1 cellular context compared by ENCODE assay signal in the genomic region with DNA sequence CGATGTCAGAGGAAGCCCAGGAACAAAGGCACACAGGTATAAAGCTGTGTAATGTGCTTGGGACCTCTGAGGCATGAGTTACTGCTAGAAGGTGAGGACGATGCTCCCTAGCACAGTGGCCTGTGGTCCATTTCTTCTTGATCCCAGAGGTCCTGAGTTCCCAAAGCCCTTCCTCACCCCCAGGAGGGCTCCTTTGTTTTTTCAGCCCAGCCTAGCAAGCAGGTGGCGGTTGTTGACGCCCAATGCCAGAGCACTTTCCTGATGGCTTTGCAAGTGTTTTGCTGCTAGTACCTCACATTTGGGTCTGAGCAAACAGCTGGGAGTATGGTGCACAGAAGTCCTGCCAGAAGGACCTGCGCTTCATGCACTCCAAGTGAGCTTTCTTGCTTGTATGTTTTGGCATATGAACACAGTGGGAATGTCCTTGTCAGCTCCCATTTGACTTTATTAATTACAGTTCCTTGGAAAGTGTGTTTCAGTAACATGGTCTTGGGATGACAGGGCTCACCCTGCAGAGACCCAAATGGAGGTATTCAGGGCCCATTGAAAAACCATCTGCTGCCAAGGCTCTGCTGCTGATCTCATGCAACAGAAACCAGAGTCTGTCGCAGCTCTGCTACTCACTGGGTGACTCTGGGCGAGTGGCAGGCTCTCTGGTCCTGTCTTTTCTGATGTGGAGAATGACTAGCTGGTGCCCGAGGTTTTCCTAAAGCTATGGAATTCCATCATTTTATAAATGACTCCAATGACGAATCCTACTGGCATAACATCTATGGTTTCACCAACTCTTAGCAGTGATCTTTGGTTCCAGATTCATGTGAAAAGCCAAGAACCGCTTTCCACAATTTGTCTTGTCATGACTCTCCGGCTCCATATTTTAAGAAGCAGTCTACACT.
TF ChIP-seq lines count a peak whose summit lies in the region.

No MANE protein-coding gene starts in this region.

TF ChIP-seq in IMR-90, 13 proteins besides CTCF, POLR2A, EP300 and RAD21:
- TF ChIP-seq MXI1 (IDR thresholded peaks at IDR 0.05; ENCODE audit: borderline replicate concordance, low read depth, low read length) (no peak), CEBPB (IDR thresholded peaks at IDR 0.05; ENCODE audit: low read depth, low read length) (no peak), MAZ (IDR thresholded peaks at IDR 0.05; ENCODE audit: borderline replicate concordance, low read depth, low read length) (no peak), CHD1 (IDR thresholded peaks at IDR 0.05; ENCODE audit: low read depth, low read length) (no peak), BHLHE40 (IDR thresholded peaks at IDR 0.05; ENCODE audit: low read depth, low read length) (no peak), RFX5 (IDR thresholded peaks at IDR 0.05; ENCODE audit: low read depth, low read length) (no peak), FOS (IDR thresholded peaks at IDR 0.05; ENCODE audit: low read depth, low read length) (no peak), RCOR1 (IDR thresholded peaks at IDR 0.05; ENCODE audit: insufficient replicate concordance, low read length) (no peak), SMC3 (IDR thresholded peaks at IDR 0.05; ENCODE audit: low read depth, low read length) (no peak), NFE2L2 (IDR thresholded peaks at IDR 0.05; ENCODE audit: low read depth, low read length) (no peak), MAFK (IDR thresholded peaks at IDR 0.05; ENCODE audit: low read depth, low read length) (no peak)
- TF ChIP-seq, protein P1, sequence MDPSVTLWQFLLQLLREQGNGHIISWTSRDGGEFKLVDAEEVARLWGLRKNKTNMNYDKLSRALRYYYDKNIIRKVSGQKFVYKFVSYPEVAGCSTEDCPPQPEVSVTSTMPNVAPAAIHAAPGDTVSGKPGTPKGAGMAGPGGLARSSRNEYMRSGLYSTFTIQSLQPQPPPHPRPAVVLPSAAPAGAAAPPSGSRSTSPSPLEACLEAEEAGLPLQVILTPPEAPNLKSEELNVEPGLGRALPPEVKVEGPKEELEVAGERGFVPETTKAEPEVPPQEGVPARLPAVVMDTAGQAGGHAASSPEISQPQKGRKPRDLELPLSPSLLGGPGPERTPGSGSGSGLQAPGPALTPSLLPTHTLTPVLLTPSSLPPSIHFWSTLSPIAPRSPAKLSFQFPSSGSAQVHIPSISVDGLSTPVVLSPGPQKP (IDR thresholded peaks at IDR 0.05; ENCODE audit: borderline replicate concordance, low read depth, low read length) = no peak
TF ChIP-seq in IMR-90: peak in this region for 0.
